In the genomic region with DNA sequence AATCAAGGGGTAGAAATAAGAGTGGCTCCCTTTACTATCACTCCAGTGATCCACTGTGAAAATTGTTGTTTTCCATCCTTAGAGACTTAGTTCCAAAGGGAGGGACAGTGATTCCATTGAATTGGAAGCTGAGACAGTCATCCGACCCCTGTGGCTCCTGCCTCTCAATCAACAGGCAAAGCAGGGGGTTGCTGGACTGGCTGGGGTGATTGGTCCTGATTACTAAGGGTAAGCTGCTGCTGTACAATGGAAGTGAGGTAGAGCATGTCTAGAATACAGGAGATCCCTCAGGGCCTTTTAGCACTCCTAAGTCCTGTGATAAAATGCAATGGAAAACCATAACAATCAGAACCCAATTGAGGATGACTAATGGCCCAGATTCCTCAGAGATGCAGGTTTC, we compare ENCODE assay signal across 17 cellular contexts.
DNase-seq lines count a peak whose midpoint lies in the region; TF ChIP-seq lines count a peak whose summit lies in the region.
"Had no signal": no experiment of that assay in that cellular context is flagged by ENCODE, and none has a peak within 500 bp of the region (broad histone marks: within the 10 kb centered on the region; RNA-seq: fewer than 3 reads in every experiment).

No MANE protein-coding gene starts in this region.

- no peak for TF ChIP-seq CTCF in neural progenitor cell (IDR thresholded peaks at IDR 0.05)

- H3K36me3 Mint-ChIP-seq in neural progenitor cell, result peaks cover 16% of the 10 kb centered on the region
- H3K36me3 Mint-ChIP-seq in activated T-helper 2 cell treated with anti-CD3 and anti-CD28 coated beads, Interferon-gamma antibody, Interleukin-2, Interleukin-4, amounts not matched to agents 10 μg/mL and 5 μg/mL and 100 μg/mL, durations not matched to agents 14 hours and 24 hours and 36 hours (ENCODE audit: low read depth), result peaks cover 5% of the 10 kb centered on the region
- H3K36me3 Mint-ChIP-seq: CD14-positive monocyte; CD8-positive, alpha-beta T cell had no signal

- H4K20me1 ChIP-seq in neural progenitor cell (ENCODE audit: low read depth), result peaks cover 10% of the 10 kb centered on the region

- H3K27ac Mint-ChIP-seq in neural progenitor cell, result peak overlapping the region; percentile 58
- no peak overlapping the region for H3K27ac Mint-ChIP-seq in activated T-helper 2 cell treated with anti-CD3 and anti-CD28 coated beads, Interferon-gamma antibody, Interleukin-2, Interleukin-4, amounts not matched to agents 10 μg/mL and 5 μg/mL and 100 μg/mL, durations not matched to agents 14 hours and 24 hours and 36 hours
- H3K27ac Mint-ChIP-seq: CD14-positive monocyte; CD8-positive, alpha-beta T cell had no signal

- H3K27ac ChIP-seq in HUES48 (ENCODE audit: low read depth, low read length) (peak overlapping the region; percentile 34), neural progenitor cell (no peak overlapping the region)
- H3K27ac ChIP-seq: A549, HL-60 had no signal

- H3K4me2 ChIP-seq in neural progenitor cell, result peak overlapping the region; percentile 42
- H3K4me2 ChIP-seq: A549 had no signal

- 0 out of 2 replicates have a peak, but pooled peaks cover 9% of the 10 kb centered on the region for H3K4me1 ChIP-seq in HUES48 (ENCODE audit: control insufficient read depth, insufficient read depth, low read length)
- peaks cover 14% of the 10 kb centered on the region for H3K4me1 ChIP-seq in neural progenitor cell
- H3K4me1 ChIP-seq: A549 had no signal

- H3K4me3 Mint-ChIP-seq in neural progenitor cell, result no peak overlapping the region
- no peak overlapping the region for H3K4me3 Mint-ChIP-seq in activated T-helper 2 cell treated with anti-CD3 and anti-CD28 coated beads, Interferon-gamma antibody, Interleukin-2, Interleukin-4, amounts not matched to agents 10 μg/mL and 5 μg/mL and 100 μg/mL, durations not matched to agents 14 hours and 24 hours and 36 hours (ENCODE audit: low read depth)
- H3K4me3 Mint-ChIP-seq: CD14-positive monocyte; CD8-positive, alpha-beta T cell had no signal

- DNase-seq in T1000 (lab: John Stamatoyannopoulos, UW) (peak; percentile 7), islet precursor cell (peak; percentile 70), neural progenitor cell (ENCODE audit: low spot score) (peak; percentile 36), NCI-H526 treated with DMSO at 0.1 percent for 48 hours (lab: John Stamatoyannopoulos, UW) (no peak), MG63 (no peak)
- no peak for DNase-seq in activated T-helper 2 cell treated with anti-CD3 and anti-CD28 coated beads, Interferon-gamma antibody, Interleukin-2, Interleukin-4, amounts not matched to agents 10 μg/mL and 5 μg/mL and 100 μg/mL, durations not matched to agents 14 hours and 24 hours and 36 hours (ENCODE audit: low spot score)
- DNase-seq: CD8-positive, alpha-beta T cell; COR-L47; DMS153; DMS79 treated with DMSO at 0.1 percent for 48 hours; EL; GDM1; H7 had no signal

- peaks cover 6% of the 10 kb centered on the region for H3K4me1 Mint-ChIP-seq in neural progenitor cell
- peaks cover 24% of the 10 kb centered on the region for H3K4me1 Mint-ChIP-seq in activated T-helper 2 cell treated with anti-CD3 and anti-CD28 coated beads, Interferon-gamma antibody, Interleukin-2, Interleukin-4, amounts not matched to agents 10 μg/mL and 5 μg/mL and 100 μg/mL, durations not matched to agents 14 hours and 24 hours and 36 hours (ENCODE audit: low read depth)
- H3K4me1 Mint-ChIP-seq: CD14-positive monocyte had no signal

- H3K36me3 ChIP-seq in HUES48 (ENCODE audit: control insufficient read depth, insufficient read depth, low read length) (no peaks in the 10 kb centered on the region), neural progenitor cell (no peaks in the 10 kb centered on the region), MG63 (no peaks in the 10 kb centered on the region)

- H3K27me3 ChIP-seq in HUES48 (ENCODE audit: control insufficient read depth, insufficient read depth, low read length), result no peaks in the 10 kb centered on the region
- no peaks in the 10 kb centered on the region for H3K27me3 ChIP-seq in neural progenitor cell
- H3K27me3 ChIP-seq in MG63, result no peaks in the 10 kb centered on the region

- H3K9me3 Mint-ChIP-seq in neural progenitor cell, result peaks cover 5% of the 10 kb centered on the region
- peaks cover 29% of the 10 kb centered on the region for H3K9me3 Mint-ChIP-seq in activated T-helper 2 cell treated with anti-CD3 and anti-CD28 coated beads, Interferon-gamma antibody, Interleukin-2, Interleukin-4, amounts not matched to agents 10 μg/mL and 5 μg/mL and 100 μg/mL, durations not matched to agents 14 hours and 24 hours and 36 hours

- H3K9ac ChIP-seq in HUES48 (ENCODE audit: low read depth, low read length), result no peak overlapping the region
- no peak overlapping the region for H3K9ac ChIP-seq in neural progenitor cell

- H3K79me2 ChIP-seq in neural progenitor cell (ENCODE audit: low read depth), result no peaks in the 10 kb centered on the region

- intact Hi-C loops in activated T-helper 2 cell treated with anti-CD3 and anti-CD28 coated beads, Interferon-gamma antibody, Interleukin-2, Interleukin-4, amounts not matched to agents 10 μg/mL and 5 μg/mL and 100 μg/mL, durations not matched to agents 14 hours and 24 hours and 36 hours (cut with micrococcal nuclease), result no loop called here

- H3K27me3 Mint-ChIP-seq in neural progenitor cell (ENCODE audit: insufficient read depth, low read depth), result no peaks in the 10 kb centered on the region
- peaks cover 29% of the 10 kb centered on the region for H3K27me3 Mint-ChIP-seq in activated T-helper 2 cell treated with anti-CD3 and anti-CD28 coated beads, Interferon-gamma antibody, Interleukin-2, Interleukin-4, amounts not matched to agents 10 μg/mL and 5 μg/mL and 100 μg/mL, durations not matched to agents 14 hours and 24 hours and 36 hours (ENCODE audit: low read depth)

- H3K4me3 ChIP-seq in HUES48 (ENCODE audit: low read depth, low read length), result no peak overlapping the region
- no peak overlapping the region for H3K4me3 ChIP-seq in neural progenitor cell
- H3K4me3 ChIP-seq in MG63, result no peak overlapping the region
- H3K4me3 ChIP-seq: A549 had no signal

- no peaks in the 10 kb centered on the region for H3F3A ChIP-seq in neural progenitor cell (ENCODE audit: low read depth)

- no peak overlapping the region for H2AFZ ChIP-seq in neural progenitor cell (replicated peaks)

- H3K9me3 ChIP-seq in HUES48 (ENCODE audit: control insufficient read depth, insufficient read depth, low read length) (no peaks in the 10 kb centered on the region), neural progenitor cell (ENCODE audit: low read depth) (no peaks in the 10 kb centered on the region), MG63 (no peaks in the 10 kb centered on the region)
- H3K9me3 ChIP-seq: A549 had no signal

Comparison
In these comparisons a context has a peak if more than half of its experiments do, and no peak if none do; other contexts are left out.
1. DNase-seq: peak in T1000 (single experiment), islet precursor cell (single experiment) and neural progenitor cell (single experiment); none in NCI-H526 treated with DMSO at 0.1 percent for 48 hours (single experiment), activated T-helper 2 cell treated with anti-CD3 and anti-CD28 coated beads, Interferon-gamma antibody, Interleukin-2, Interleukin-4, amounts not matched to agents 10 μg/mL and 5 μg/mL and 100 μg/mL, durations not matched to agents 14 hours and 24 hours and 36 hours (single experiment) and MG63 (single experiment).